ENCODE assay signal across 17 cellular contexts in the genomic region with DNA sequence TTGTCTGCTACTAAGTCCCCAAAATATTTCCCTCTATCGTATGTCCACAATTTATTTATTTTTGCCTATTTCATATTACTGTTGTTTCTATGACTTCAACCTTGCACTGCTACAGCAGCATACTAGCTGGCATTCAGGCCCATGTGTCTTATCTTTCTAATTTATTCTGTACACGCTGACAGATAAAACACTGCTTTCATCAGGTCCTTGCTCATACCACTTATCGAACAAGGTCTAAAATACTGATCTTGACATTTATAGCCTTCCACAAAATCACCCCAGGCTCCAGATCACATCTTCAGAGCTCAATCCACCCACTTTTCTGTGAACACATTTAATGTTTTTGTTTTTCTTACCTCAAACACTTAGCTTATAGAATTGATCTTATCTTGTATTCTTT.
DNase-seq lines count a peak whose midpoint lies in the region; ATAC-seq, FAIRE-seq and TF ChIP-seq lines count a peak whose summit lies in the region.
"Had no signal": no experiment of that assay in that cellular context is flagged by ENCODE, and none has a peak within 500 bp of the region (broad histone marks: within the 10 kb centered on the region; RNA-seq: fewer than 3 reads in every experiment).

No MANE protein-coding gene starts in this region.

- no peak for ATAC-seq in HG03095 (IDR thresholded peaks at IDR 0.05; ENCODE audit: unreplicated experiment)
- ATAC-seq: GM12878 had no signal

- no peak overlapping the region for H3K4me3 Mint-ChIP-seq in MCF 10A (ENCODE audit: unreplicated experiment)
- H3K4me3 Mint-ChIP-seq: CD4-positive, CD25-positive, alpha-beta regulatory T cell had no signal

- H3K4me2 ChIP-seq in mammary epithelial cell (ENCODE audit: insufficient read depth, low read depth, low read length) (no peak overlapping the region), endothelial cell of umbilical vein (ENCODE audit: insufficient read depth, low read length) (no peak overlapping the region)

- H3K4me1 Mint-ChIP-seq in MCF 10A (ENCODE audit: insufficient read depth, unreplicated experiment): peaks cover 21% of the 10 kb centered on the region
- H3K4me1 Mint-ChIP-seq: CD4-positive, CD25-positive, alpha-beta regulatory T cell had no signal

- H3K9ac ChIP-seq in mammary epithelial cell (ENCODE audit: insufficient read depth, low read length): no peak overlapping the region
- H3K9ac ChIP-seq in endothelial cell of umbilical vein (replicated peaks; ENCODE audit: extremely low read depth, insufficient read depth, low read length): no peak overlapping the region
- no peak overlapping the region for H3K9ac ChIP-seq in kidney (ENCODE audit: low read length in 2 of 2)
- H3K9ac ChIP-seq: BLaER1 treated with 17β-estradiol and CSF1 and Interleukin-3, amounts not matched to agents 10 nM and 100 nM had no signal

- CTCF ChIA-PET in MCF 10A (lab: Yijun Ruan, JAX) (no interaction called here), mammary epithelial cell (lab: Charles Lee; ENCODE audit: low non-redundant PET) (no interaction called here), endothelial cell of umbilical vein (lab: Charles Lee) (interaction anchor here (1.0 to 1.9 kb wide), 2 partner anchors 8 to 865 kb away, joined by 3 to 5 read pairs; no protein-coding TSS in a partner anchor)

- H3K27me3 Mint-ChIP-seq in MCF 10A (ENCODE audit: insufficient read depth, unreplicated experiment): no peaks in the 10 kb centered on the region
- H3K27me3 Mint-ChIP-seq: CD4-positive, CD25-positive, alpha-beta regulatory T cell had no signal

- FAIRE-seq in endothelial cell of umbilical vein (lab: Jason Lieb, UNC): no peak
- FAIRE-seq in kidney (lab: Jason Lieb, UNC): no peak
- FAIRE-seq: GM12878, GM18507 had no signal

- dilution Hi-C loops in mammary epithelial cell (cut with HindIII; ENCODE audit: low sequenced_read_pairs) (no loop called here), endothelial cell of umbilical vein (cut with MboI; ENCODE audit: extremely low pct_ligation_motif_present, low sequenced_read_pairs) (no loop called here)

- no peak for TF ChIP-seq CTCF in MCF 10A (IDR thresholded peaks at IDR 0.05; ENCODE audit: unreplicated experiment)
- no peak for TF ChIP-seq CTCF in mammary epithelial cell (conservative IDR thresholded peaks at IDR 0.05 in 1 of 2, IDR thresholded peaks at IDR 0.05 in 1 of 2; ENCODE audit: extremely low read depth in 1 of 2, insufficient read depth in 1 of 2, low read depth in 1 of 2, low read length in 2 of 2)
- no peak for TF ChIP-seq CTCF in endothelial cell of umbilical vein (IDR thresholded peaks at IDR 0.05; ENCODE audit: extremely low read depth in 1 of 2, insufficient read depth in 1 of 2, low read depth in 1 of 2, low read length in 2 of 2)
- TF ChIP-seq CTCF in kidney (IDR thresholded peaks at IDR 0.05; ENCODE audit: borderline replicate concordance, extremely low read depth, insufficient read depth): no peak
- no peak for TF ChIP-seq CTCF in vagina (IDR thresholded peaks at IDR 0.05)

- no peak overlapping the region for H3K4me3 ChIP-seq in mammary epithelial cell (replicated peaks in 1 of 3; ENCODE audit: insufficient read depth in 1 of 3, low read depth in 2 of 3, low read length in 3 of 3)
- H3K4me3 ChIP-seq in endothelial cell of umbilical vein (replicated peaks in 1 of 3; ENCODE audit: insufficient read depth in 1 of 3, low read depth in 1 of 3, low read length in 3 of 3): no peak overlapping the region
- no peak overlapping the region for H3K4me3 ChIP-seq in kidney (ENCODE audit: low read length in 2 of 2)
- H3K4me3 ChIP-seq in vagina: no peak overlapping the region
- H3K4me3 ChIP-seq: BLaER1 treated with 17β-estradiol and CSF1 and Interleukin-3, amounts not matched to agents 10 nM and 100 nM; GM12878 had no signal

- no peak for TF ChIP-seq POLR2A in endothelial cell of umbilical vein (IDR thresholded peaks at IDR 0.05; ENCODE audit: low read depth, low read length)
- no peak for TF ChIP-seq POLR2A in vagina (IDR thresholded peaks at IDR 0.05)

- H3K9me3 Mint-ChIP-seq in MCF 10A (ENCODE audit: unreplicated experiment): no peaks in the 10 kb centered on the region

- no peaks in the 10 kb centered on the region for H4K20me1 ChIP-seq in mammary epithelial cell (ENCODE audit: insufficient read depth, low read length)
- H4K20me1 ChIP-seq in endothelial cell of umbilical vein (replicated peaks; ENCODE audit: control insufficient read depth, extremely low read depth, insufficient read depth, low read length): no peaks in the 10 kb centered on the region
- H4K20me1 ChIP-seq: BLaER1 treated with 17β-estradiol and CSF1 and Interleukin-3, amounts not matched to agents 10 nM and 100 nM had no signal

- BruUV-seq in MCF 10A (replicated peaks; lab: Mats Ljungman, UMichigan) (no TSS peak), mammary epithelial cell (replicated peaks; lab: Mats Ljungman, UMichigan) (no TSS peak), endothelial cell of umbilical vein (replicated peaks; lab: Mats Ljungman, UMichigan) (no TSS peak)

- H3K27ac ChIP-seq in mammary epithelial cell (ENCODE audit: insufficient read depth, low read depth, low read length): no peak overlapping the region
- H3K27ac ChIP-seq in endothelial cell of umbilical vein (ENCODE audit: insufficient read depth, low read depth, low read length): no peak overlapping the region
- no peak overlapping the region for H3K27ac ChIP-seq in kidney (ENCODE audit: low read depth in 2 of 2, low read length in 2 of 2)
- H3K27ac ChIP-seq in vagina: no peak overlapping the region

- POLR2A ChIA-PET in MCF 10A (lab: Yijun Ruan, JAX): no interaction called here
- POLR2A ChIA-PET in endothelial cell of umbilical vein (lab: Charles Lee): no interaction called here

- H3K9me3 ChIP-seq in mammary epithelial cell (replicated peaks; ENCODE audit: insufficient read depth, low read length): no peaks in the 10 kb centered on the region
- H3K9me3 ChIP-seq in endothelial cell of umbilical vein (replicated peaks; ENCODE audit: control insufficient read depth, insufficient read depth, low read length): no peaks in the 10 kb centered on the region
- H3K9me3 ChIP-seq in kidney (ENCODE audit: control insufficient read depth in 1 of 2, low read length in 2 of 2): no peaks in the 10 kb centered on the region
- no peaks in the 10 kb centered on the region for H3K9me3 ChIP-seq in vagina
- H3K9me3 ChIP-seq: BLaER1 treated with 17β-estradiol and CSF1 and Interleukin-3, amounts not matched to agents 10 nM and 100 nM had no signal

- H3K9me1 ChIP-seq in endothelial cell of umbilical vein (replicated peaks; ENCODE audit: control insufficient read depth, extremely low read depth, insufficient read depth, low read length): no peaks in the 10 kb centered on the region

- in situ Hi-C loops in mammary epithelial cell (cut with MboI; ENCODE audit: low sequenced_read_pairs in 2 of 2): no loop called here

- H3K4me1 ChIP-seq in mammary epithelial cell (ENCODE audit: insufficient read depth, low read length) (peaks cover 10% of the 10 kb centered on the region), endothelial cell of umbilical vein (ENCODE audit: control insufficient read depth, extremely low read depth, insufficient read depth, low read length) (peaks cover 23% of the 10 kb centered on the region), kidney (ENCODE audit: control insufficient read depth in 1 of 2, insufficient read depth in 1 of 2, low read depth in 1 of 2, low read length in 2 of 2) (no peaks in the 10 kb centered on the region), vagina (peaks cover 7% of the 10 kb centered on the region)

- H3K79me2 ChIP-seq in mammary epithelial cell (ENCODE audit: insufficient read depth, low read length): no peaks in the 10 kb centered on the region
- no peaks in the 10 kb centered on the region for H3K79me2 ChIP-seq in endothelial cell of umbilical vein (ENCODE audit: control insufficient read depth, insufficient read depth, low read length)

- no peaks in the 10 kb centered on the region for H3K36me3 Mint-ChIP-seq in MCF 10A (ENCODE audit: insufficient read depth, unreplicated experiment)
- H3K36me3 Mint-ChIP-seq: CD4-positive, CD25-positive, alpha-beta regulatory T cell had no signal

- H3K27ac Mint-ChIP-seq in MCF 10A (ENCODE audit: low read depth, unreplicated experiment): peak overlapping the region; percentile 58
- H3K27ac Mint-ChIP-seq: CD4-positive, CD25-positive, alpha-beta regulatory T cell had no signal

- H2AFZ ChIP-seq in mammary epithelial cell (ENCODE audit: low read depth, low read length) (no peak overlapping the region), endothelial cell of umbilical vein (ENCODE audit: low read depth, low read length) (no peak overlapping the region)

- no peaks in the 10 kb centered on the region for H3K27me3 ChIP-seq in mammary epithelial cell (ENCODE audit: insufficient read depth, low read length)
- no peaks in the 10 kb centered on the region for H3K27me3 ChIP-seq in endothelial cell of umbilical vein (ENCODE audit: control insufficient read depth in 2 of 2, insufficient read depth in 2 of 2, low read length in 2 of 2)
- no peaks in the 10 kb centered on the region for H3K27me3 ChIP-seq in vagina
- H3K27me3 ChIP-seq: BLaER1 treated with 17β-estradiol and CSF1 and Interleukin-3, amounts not matched to agents 10 nM and 100 nM had no signal

- intact Hi-C loops in MCF 10A (cut with micrococcal nuclease): no loop called here
- intact Hi-C loops in mammary epithelial cell (cut with micrococcal nuclease): no loop called here
- intact Hi-C loops in endothelial cell of umbilical vein (cut with micrococcal nuclease): loop anchor here (5.0 to 10.0 kb wide), 4 partner anchors 167 to 820 kb away; partner anchors contain the start of genes THSD7A and TMEM106B
- intact Hi-C loops in kidney (cut with DNase I): no loop called here
- intact Hi-C loops in vagina (cut with DNase I): no loop called here

- DNase-seq in MCF 10A (ENCODE audit: unreplicated experiment) (no peak), mammary epithelial cell (no peak), NCI-H460 (ENCODE audit: extremely low read depth, low read depth) (peak; percentile 70), endothelial cell of umbilical vein (ENCODE audit: low read depth, low spot score) (no peak), kidney (no peak), vagina (ENCODE audit: extremely low spot score in 2 of 2) (no peak)
- DNase-seq: 8988T; ACHN; CD4-positive, CD25-positive, alpha-beta regulatory T cell; DMS79; GOT3; HCEC 1CT; IMR-90 had no signal

- 85% methylated on average over 3 of the region's 3 CpGs for WGBS in mammary epithelial cell (ENCODE audit: low coverage, missing lambda C conversion rate)

- no peaks in the 10 kb centered on the region for H3K36me3 ChIP-seq in mammary epithelial cell (ENCODE audit: insufficient read depth, low read length)
- no peaks in the 10 kb centered on the region for H3K36me3 ChIP-seq in endothelial cell of umbilical vein (ENCODE audit: control insufficient read depth in 2 of 2, extremely low read depth in 1 of 2, insufficient read depth in 2 of 2, low read length in 2 of 2)
- peaks cover 0 to 2% of the 10 kb centered on the region in 2 donors for H3K36me3 ChIP-seq in kidney (ENCODE audit: control insufficient read depth in 1 of 2, insufficient read depth in 2 of 2, low read length in 2 of 2)
- H3K36me3 ChIP-seq in vagina: no peaks in the 10 kb centered on the region
- H3K36me3 ChIP-seq: BLaER1 treated with 17β-estradiol and CSF1 and Interleukin-3, amounts not matched to agents 10 nM and 100 nM had no signal
